Comparison of ENCODE assay signal across 13 cellular contexts in the genomic region with DNA sequence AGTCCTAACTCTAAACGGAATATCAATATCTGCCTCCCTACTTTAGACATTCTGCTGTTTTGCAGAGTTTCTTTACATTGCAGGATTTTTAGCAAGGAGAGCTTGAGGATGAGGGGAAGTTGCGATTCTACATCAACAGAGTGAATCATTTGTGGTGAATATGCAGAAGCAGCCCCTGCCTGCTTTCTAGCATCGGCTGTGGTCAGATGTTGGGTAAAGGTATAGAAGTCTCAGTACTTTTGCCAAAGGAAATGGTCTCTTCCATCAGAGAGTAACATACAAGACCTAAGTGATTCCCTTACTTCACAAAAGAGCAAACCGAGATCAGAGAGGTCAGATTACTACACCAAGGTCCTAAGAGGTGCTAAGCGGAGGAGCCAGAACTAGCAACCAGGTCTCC. TPM values are rescaled to one million over a fixed set of nuclear protein-coding genes. Genes with fewer than 3 reads are reported as not detected.
DNase-seq lines count a peak whose midpoint lies in the region; ATAC-seq and TF ChIP-seq lines count a peak whose summit lies in the region.
"Had no signal": no experiment of that assay in that cellular context is flagged by ENCODE, and none has a peak within 500 bp of the region (broad histone marks: within the 10 kb centered on the region; RNA-seq: fewer than 3 reads in every experiment).

No MANE protein-coding gene starts in this region.

- peaks cover 73% of the 10 kb centered on the region for H3K4me1 ChIP-seq in MM.1S (ENCODE audit: low read length)
- H3K4me1 ChIP-seq: parathyroid adenoma had no signal

- peak overlapping the region; percentile 2; the same call in 1 of the 2 replicates for H3K4me2 ChIP-seq in MM.1S (ENCODE audit: low read depth, low read length)

- H3K27ac Mint-ChIP-seq in Calu3 (ENCODE audit: unreplicated experiment) (peak overlapping the region; percentile 60), MCF 10A (ENCODE audit: low read depth, unreplicated experiment) (peak overlapping the region; percentile 43), mesothelial cell of epicardium (peak overlapping the region; percentile 2)

- CTCF ChIA-PET in Calu3 (lab: Charles Lee) = interaction anchor here (0.6 kb wide), 1 partner anchor 473 kb away, joined by 4 read pairs; no protein-coding TSS in a partner anchor
- CTCF ChIA-PET in MCF 10A (lab: Yijun Ruan, JAX) = interaction anchor here (0.5 to 5.0 kb wide), 10 partner anchors 35 to 739 kb away, joined by 3 to 30 read pairs (median 4); no protein-coding TSS in a partner anchor

- H3K27ac ChIP-seq in MM.1S (ENCODE audit: low read length) = peak overlapping the region; percentile 9; the same call in 1 of the 2 replicates
- H3K27ac ChIP-seq: C4-2B, parathyroid adenoma, SK-N-MC had no signal

- H3K4me3 Mint-ChIP-seq in Calu3 (ENCODE audit: low read depth, unreplicated experiment) (peak overlapping the region; percentile 21), MCF 10A (ENCODE audit: unreplicated experiment) (peak overlapping the region; percentile 53), mesothelial cell of epicardium (no peak overlapping the region)

- peaks cover 39% of the 10 kb centered on the region for H3F3A ChIP-seq in MM.1S (ENCODE audit: insufficient read depth, low read length)

- ATAC-seq in HG02623 (IDR thresholded peaks at IDR 0.05; ENCODE audit: unreplicated experiment) = no peak

- H3K9ac ChIP-seq in MM.1S (ENCODE audit: low read length) = no peak overlapping the region
- H3K9ac ChIP-seq: parathyroid adenoma had no signal

- H3K4me1 Mint-ChIP-seq in Calu3 (ENCODE audit: low read depth, unreplicated experiment) (peaks cover 36% of the 10 kb centered on the region), MCF 10A (ENCODE audit: insufficient read depth, unreplicated experiment) (peaks cover 38% of the 10 kb centered on the region), mesothelial cell of epicardium (peaks cover 5% of the 10 kb centered on the region)

- no peak for TF ChIP-seq CTCF in Calu3 (IDR thresholded peaks at IDR 0.05; ENCODE audit: unreplicated experiment)
- no peak for TF ChIP-seq CTCF in MM.1S (IDR thresholded peaks at IDR 0.05; ENCODE audit: low read length)
- TF ChIP-seq CTCF in MCF 10A (IDR thresholded peaks at IDR 0.05; ENCODE audit: unreplicated experiment) = no peak
- TF ChIP-seq CTCF in mesothelial cell of epicardium (IDR thresholded peaks at IDR 0.05; ENCODE audit: unreplicated experiment) = no peak

- H3K27me3 ChIP-seq in MM.1S (replicated peaks; ENCODE audit: insufficient read depth, low read length) = no peaks in the 10 kb centered on the region
- H3K27me3 ChIP-seq: adrenal gland had no signal

- H3K36me3 Mint-ChIP-seq in Calu3 (ENCODE audit: insufficient read depth, unreplicated experiment) = no peaks in the 10 kb centered on the region
- peaks cover 5% of the 10 kb centered on the region for H3K36me3 Mint-ChIP-seq in MCF 10A (ENCODE audit: insufficient read depth, unreplicated experiment)
- peaks cover 2% of the 10 kb centered on the region for H3K36me3 Mint-ChIP-seq in mesothelial cell of epicardium

- H3K4me3 ChIP-seq in MM.1S (ENCODE audit: low read length) = no peak overlapping the region
- H3K4me3 ChIP-seq: adrenal gland, SK-N-MC had no signal

- DNase-seq in Calu3 (no peak), MM.1S (no peak), MCF 10A (ENCODE audit: unreplicated experiment) (peak; percentile 49), mesothelial cell of epicardium (ENCODE audit: low spot score in 2 of 2, unreplicated experiment in 2 of 2) (no peak), DMS79 treated with DMSO at 0.1 percent for 48 hours (lab: John Stamatoyannopoulos, UW) (no peak), G401 (ENCODE audit: low spot score) (no peak), posterior cingulate gyrus (no peak)
- DNase-seq: activated CD4-positive, alpha-beta T cell treated with anti-CD3 and anti-CD28 coated beads, Interleukin-2, amount 50 U/mL, for 48 hours had no signal

- intact Hi-C loops in Calu3 (cut with micrococcal nuclease; ENCODE audit: unreplicated experiment) = loop anchor here (5.0 kb wide), 1 partner anchor 36 kb away; no protein-coding TSS in a partner anchor
- intact Hi-C loops in MCF 10A (cut with micrococcal nuclease) = loop anchor here (2.0 kb wide), 1 partner anchor 46 kb away; no protein-coding TSS in a partner anchor
- intact Hi-C loops in posterior cingulate gyrus (cut with DNase I) = no loop called here

- peaks cover 27% of the 10 kb centered on the region; the same call in 1 of the 2 replicates for H3K36me3 ChIP-seq in MM.1S (replicated peaks; ENCODE audit: insufficient read depth, low read length)
- H3K36me3 ChIP-seq: adrenal gland had no signal

- H3K9me3 ChIP-seq in MM.1S (replicated peaks; ENCODE audit: insufficient read depth, low read length) = no peaks in the 10 kb centered on the region
- H3K9me3 ChIP-seq: adrenal gland had no signal

- H3K27me3 Mint-ChIP-seq in Calu3 (ENCODE audit: unreplicated experiment) = no peaks in the 10 kb centered on the region
- H3K27me3 Mint-ChIP-seq in MCF 10A (ENCODE audit: insufficient read depth, unreplicated experiment) = no peaks in the 10 kb centered on the region
- no peaks in the 10 kb centered on the region for H3K27me3 Mint-ChIP-seq in mesothelial cell of epicardium (ENCODE audit: low read depth)

- in situ Hi-C loops in G401 (cut with HindIII; ENCODE audit: low sequenced_read_pairs) = no loop called here

- no peaks in the 10 kb centered on the region for H3K9me3 Mint-ChIP-seq in Calu3 (ENCODE audit: low read depth, unreplicated experiment)
- H3K9me3 Mint-ChIP-seq in MCF 10A (ENCODE audit: unreplicated experiment) = no peaks in the 10 kb centered on the region
- H3K9me3 Mint-ChIP-seq in mesothelial cell of epicardium = no peaks in the 10 kb centered on the region

- H2AFZ ChIP-seq in MM.1S (ENCODE audit: low read length) = no peak overlapping the region
- H2AFZ ChIP-seq: parathyroid adenoma had no signal

- no peaks in the 10 kb centered on the region for H3K9me2 ChIP-seq in MM.1S (replicated peaks; ENCODE audit: insufficient read depth, low read length)

- POLR2A ChIA-PET in MCF 10A (lab: Yijun Ruan, JAX) = interaction anchor here (0.9 to 2.8 kb wide), 4 partner anchors 13 to 631 kb away, joined by 3 to 19 read pairs (median 4); partner anchors contain the start of gene CPOX

- BruUV-seq in Calu3 (replicated peaks; lab: Mats Ljungman, UMichigan) (no TSS peak), MCF 10A (replicated peaks; lab: Mats Ljungman, UMichigan) (no TSS peak)

- no peaks in the 10 kb centered on the region for H4K20me1 ChIP-seq in MM.1S (ENCODE audit: insufficient read depth, low read length)

- peaks cover 93% of the 10 kb centered on the region for H3K79me2 ChIP-seq in MM.1S (ENCODE audit: low read length)
- H3K79me2 ChIP-seq: parathyroid adenoma had no signal

RNA-seq across cellular contexts. Expression of gene ST3GAL6, which starts 15.2 kb away (rescaled TPM):
- total RNA-seq in Calu3 (2022) (1.7 and 3.2 TPM in 2 replicates), MCF 10A (2022) (1.2 and 1.5 TPM in 2 replicates), mesothelial cell of epicardium (9.0 to 14.1 TPM (median 11.1 TPM) in 3 replicates)
- total RNA-seq in G401 (2014; rRNA removed; shearing (Covaris generic)) = not detected in 2 replicates

Comparison
In these comparisons a context has a peak if more than half of its experiments do, and no peak if none do; other contexts are left out.
1. H3K27ac Mint-ChIP-seq: peak in every context shown above with its lines; median percentile 60 in Calu3; 43 in MCF 10A; 2 in mesothelial cell of epicardium.